Comparison of ENCODE assay signal across 6 cellular contexts in genomic region chr7:144194453-144194852, GRCh38. TPM values are rescaled to one million over a fixed set of nuclear protein-coding genes. Genes with fewer than 3 reads are reported as not detected.
"Had no signal": no experiment of that assay in that cellular context is flagged by ENCODE, and none has a peak within 500 bp of the region (broad histone marks: within the 10 kb centered on the region; RNA-seq: fewer than 3 reads in every experiment).

No MANE protein-coding gene starts in this region.

RNA-seq across cellular contexts. Expression of gene ARHGEF35, which starts 1.2 kb away (rescaled TPM):
- total RNA-seq: IMR-90 had no signal
- polyA plus RNA-seq: IMR-90 had no signal

RNA-seq across cellular contexts. Expression of gene CTAGE4, which starts 11.2 kb away (rescaled TPM):
- total RNA-seq: GM23248, IMR-90 had no signal

RNA-seq across cellular contexts. Expression of gene OR2A42, which starts 45.0 kb away (rescaled TPM):
- total RNA-seq: H4, H7, HT-29, IMR-90, K562 had no signal
- polyA plus RNA-seq: IMR-90, K562 had no signal
